14 cellular contexts compared by ENCODE assay signal in the genomic region with DNA sequence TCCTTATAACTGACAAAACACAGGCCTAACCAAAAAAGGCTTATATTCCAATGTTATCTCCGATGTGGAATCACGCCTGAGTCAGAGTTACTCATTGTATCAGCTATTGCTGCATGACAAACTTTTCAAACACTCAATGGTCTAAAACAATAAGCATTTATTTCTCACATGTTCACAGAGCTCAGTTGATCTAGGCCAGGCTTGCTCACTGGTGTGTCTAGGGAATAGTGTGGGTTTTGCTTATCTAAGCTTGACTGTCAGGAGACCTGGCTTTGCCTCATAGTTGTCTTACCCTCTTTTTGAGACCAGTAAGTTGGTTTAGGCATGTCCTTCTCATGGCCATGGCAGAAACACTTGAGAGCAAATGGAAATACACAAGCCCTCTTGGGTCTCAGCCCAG.
DNase-seq lines count a peak whose midpoint lies in the region; ATAC-seq and TF ChIP-seq lines count a peak whose summit lies in the region.
"Had no signal": no experiment of that assay in that cellular context is flagged by ENCODE, and none has a peak within 500 bp of the region (broad histone marks: within the 10 kb centered on the region; RNA-seq: fewer than 3 reads in every experiment).

No MANE protein-coding gene starts in this region.

- no peak overlapping the region for H3K4me3 ChIP-seq in choroid plexus epithelial cell (ENCODE audit: low read depth, low read length)
- H3K4me3 ChIP-seq: body of pancreas, GM12878, testis had no signal

- no peak overlapping the region for H3K4me3 Mint-ChIP-seq in Calu3 (ENCODE audit: low read depth, unreplicated experiment)
- H3K4me3 Mint-ChIP-seq: CD4-positive, alpha-beta memory T cell had no signal

- no peak overlapping the region for H3K27ac Mint-ChIP-seq in Calu3 (ENCODE audit: unreplicated experiment)

- peak; percentile 34 for DNase-seq in COLO829 (ENCODE audit: low spot score)
- peak; percentile 30 for DNase-seq in OCI-M1 (lab: John Stamatoyannopoulos, UW)
- peak; percentile 78 for DNase-seq in choroid plexus epithelial cell (ENCODE audit: low read depth)
- no peak for DNase-seq in left colon
- DNase-seq in Calu3, result no peak
- no peak for DNase-seq in NOMO-1 treated with dmso at 0.1 percent for 144 hours (lab: John Stamatoyannopoulos, UW; ENCODE audit: unreplicated experiment)
- DNase-seq: body of pancreas; CD4-positive, alpha-beta memory T cell; NCI-H1417; NK-92 treated with Interleukin-12 subunit alpha and Interleukin-12 subunit beta, amount 100 ng/mL, for 24 hours; testis had no signal

- no peaks in the 10 kb centered on the region for H3K36me3 Mint-ChIP-seq in Calu3 (ENCODE audit: insufficient read depth, unreplicated experiment)
- H3K36me3 Mint-ChIP-seq: CD4-positive, alpha-beta memory T cell had no signal

- H3K4me1 Mint-ChIP-seq in Calu3 (ENCODE audit: low read depth, unreplicated experiment), result no peaks in the 10 kb centered on the region
- H3K4me1 Mint-ChIP-seq: CD4-positive, alpha-beta memory T cell had no signal

- intact Hi-C loops in left colon (cut with DNase I, micrococcal nuclease) (no loop called here), Calu3 (cut with micrococcal nuclease; ENCODE audit: unreplicated experiment) (no loop called here)

- peak; percentile 60 for ATAC-seq in left colon
- ATAC-seq in HG02798 (IDR thresholded peaks at IDR 0.05; ENCODE audit: poor library complexity, unreplicated experiment), result no peak
- ATAC-seq in GM18505 (IDR thresholded peaks at IDR 0.05; ENCODE audit: unreplicated experiment), result no peak
- ATAC-seq: body of pancreas, GM12878 had no signal

- BruUV-seq in Calu3 (replicated peaks; lab: Mats Ljungman, UMichigan), result no TSS peak

- CTCF ChIA-PET in Calu3 (lab: Charles Lee), result interaction anchor here (0.8 kb wide), 1 partner anchor 17 kb away, joined by 5 read pairs; no protein-coding TSS in a partner anchor

- TF ChIP-seq POLR2A in GM18505 (IDR thresholded peaks at IDR 0.05; ENCODE audit: borderline replicate concordance, extremely low read depth, insufficient read depth, insufficient read length), result no peak

- TF ChIP-seq CTCF in choroid plexus epithelial cell (conservative IDR thresholded peaks at IDR 0.05; ENCODE audit: low read depth, low read length) (no peak), Calu3 (IDR thresholded peaks at IDR 0.05; ENCODE audit: unreplicated experiment) (no peak)

- H3K27me3 Mint-ChIP-seq in Calu3 (ENCODE audit: unreplicated experiment), result no peaks in the 10 kb centered on the region

- H3K9me3 Mint-ChIP-seq in Calu3 (ENCODE audit: low read depth, unreplicated experiment), result no peaks in the 10 kb centered on the region

Comparison
In these comparisons a context has a peak if more than half of its experiments do, and no peak if none do; other contexts are left out.
1. DNase-seq: peak in COLO829 (single experiment), OCI-M1 (single experiment) and choroid plexus epithelial cell (single experiment); none in left colon (0 of 2), Calu3 (single experiment) and NOMO-1 treated with dmso at 0.1 percent for 144 hours (single experiment).